Comparison of ENCODE assay signal across 11 cellular contexts in genomic region chr10:62000037-62000603, GRCh38.
DNase-seq lines count a peak whose midpoint lies in the region; ATAC-seq and TF ChIP-seq lines count a peak whose summit lies in the region.
"Had no signal": no experiment of that assay in that cellular context is flagged by ENCODE, and none has a peak within 500 bp of the region (broad histone marks: within the 10 kb centered on the region; RNA-seq: fewer than 3 reads in every experiment).

No MANE protein-coding gene starts in this region.

- H3K27me3 ChIP-seq in DOHH2 (ENCODE audit: control insufficient read depth, low read length), result no peaks in the 10 kb centered on the region
- no peaks in the 10 kb centered on the region for H3K27me3 ChIP-seq in upper lobe of left lung
- H3K27me3 ChIP-seq in esophagus squamous epithelium, result no peaks in the 10 kb centered on the region
- H3K27me3 ChIP-seq: heart left ventricle had no signal

- 93 to 94% methylated on average over 20 of the region's 20 CpGs for WGBS in upper lobe of left lung, 2 donors
- WGBS in esophagus squamous epithelium, 2 donors, result 88 to 91% methylated on average over 20 of the region's 20 CpGs

- peak overlapping the region; percentile 79 for H3K4me2 ChIP-seq in DOHH2 (ENCODE audit: low read length)

- H3K27ac ChIP-seq in DOHH2 (ENCODE audit: low read depth, low read length) (peak overlapping the region; percentile 79), upper lobe of left lung (no peak overlapping the region), esophagus squamous epithelium (no peak overlapping the region)
- H3K27ac ChIP-seq: heart left ventricle had no signal

- no peak for TF ChIP-seq CTCF in DOHH2 (IDR thresholded peaks at IDR 0.05; ENCODE audit: low read depth, low read length, poor library complexity, severe bottlenecking)
- no peak for TF ChIP-seq CTCF in upper lobe of left lung (IDR thresholded peaks at IDR 0.05)
- TF ChIP-seq CTCF in esophagus squamous epithelium (IDR thresholded peaks at IDR 0.05), result no peak

- TF ChIP-seq EP300 in upper lobe of left lung (IDR thresholded peaks at IDR 0.05), result no peak

- ATAC-seq in HG02623 (IDR thresholded peaks at IDR 0.05; ENCODE audit: unreplicated experiment) (peak; percentile 66), HG03565 (IDR thresholded peaks at IDR 0.05; ENCODE audit: unreplicated experiment) (peak; percentile 72), upper lobe of left lung (ENCODE audit: low FRiP score in 2 of 2) (no peak)
- ATAC-seq: activated CD4-positive, CD25-positive, alpha-beta regulatory T cell treated with anti-CD3 and anti-CD28 coated beads, Interleukin-2, amount 50 U/mL, for 24 hours; heart left ventricle had no signal

- in situ Hi-C loops in GM18951 (cut with MboI; ENCODE audit: low sequenced_read_pairs, unreplicated experiment), result no loop called here

- no peaks in the 10 kb centered on the region for H3K9me2 ChIP-seq in DOHH2 (replicated peaks; ENCODE audit: control insufficient read depth, low read length)

- TF ChIP-seq POLR2A in GM18951 (IDR thresholded peaks at IDR 0.05; ENCODE audit: extremely low read depth, insufficient read depth, insufficient read length), result peak; percentile 35
- no peak for TF ChIP-seq POLR2A in upper lobe of left lung (IDR thresholded peaks at IDR 0.05)
- TF ChIP-seq POLR2A in esophagus squamous epithelium (IDR thresholded peaks at IDR 0.05), result no peak

- DNase-seq in COR-L47 (lab: John Stamatoyannopoulos, UW) (no peak), upper lobe of left lung (no peak), esophagus squamous epithelium (lab: John Stamatoyannopoulos, UW) (no peak)
- DNase-seq in stimulated activated CD4-positive, alpha-beta T cell treated with anti-CD3 and anti-CD28 coated beads, Interleukin-15, amount 100 ng/mL, for 24 hours, result no peak
- DNase-seq: central memory CD4-positive, alpha-beta T cell; heart left ventricle had no signal

- H3F3A ChIP-seq in DOHH2 (ENCODE audit: control insufficient read depth, insufficient read depth), result no peaks in the 10 kb centered on the region; the same call in 1 of the 2 replicates

- peaks cover 83% of the 10 kb centered on the region for H3K79me2 ChIP-seq in DOHH2 (ENCODE audit: control insufficient read depth, low read length)

- no peaks in the 10 kb centered on the region for H3K9me3 ChIP-seq in DOHH2 (ENCODE audit: control insufficient read depth, insufficient read depth, low read length)
- no peaks in the 10 kb centered on the region for H3K9me3 ChIP-seq in upper lobe of left lung
- no peaks in the 10 kb centered on the region for H3K9me3 ChIP-seq in esophagus squamous epithelium
- H3K9me3 ChIP-seq: heart left ventricle had no signal

- H3K4me1 ChIP-seq in DOHH2 (ENCODE audit: control insufficient read depth, low read length), result peaks cover 100% of the 10 kb centered on the region
- H3K4me1 ChIP-seq in upper lobe of left lung, result peaks cover 3 to 19% (median 12%) of the 10 kb centered on the region in 4 donors
- peaks cover 0 to 29% (median 15%) of the 10 kb centered on the region in 3 donors for H3K4me1 ChIP-seq in esophagus squamous epithelium

- peak overlapping the region; percentile 73 for H3K4me3 ChIP-seq in DOHH2 (ENCODE audit: low read length)
- H3K4me3 ChIP-seq in upper lobe of left lung, result no peak overlapping the region
- no peak overlapping the region for H3K4me3 ChIP-seq in esophagus squamous epithelium
- H3K4me3 ChIP-seq: heart left ventricle had no signal

- intact Hi-C loops in esophagus squamous epithelium (cut with DNase I), result no loop called here

- no peaks in the 10 kb centered on the region for H4K20me1 ChIP-seq in DOHH2 (ENCODE audit: control insufficient read depth, insufficient read depth, low read depth, low read length)

- H3K36me3 ChIP-seq in DOHH2 (ENCODE audit: control insufficient read depth, low read length) (peaks cover 55% of the 10 kb centered on the region), upper lobe of left lung (no peaks in the 10 kb centered on the region), esophagus squamous epithelium (peaks cover 0 to 26% (median 0%) of the 10 kb centered on the region in 3 donors)

Comparison
In these comparisons a context has a peak if more than half of its experiments do, and no peak if none do; other contexts are left out.
1. ATAC-seq: peak in HG02623 (single experiment) and HG03565 (single experiment); none in upper lobe of left lung (0 of 2).